13 cellular contexts compared by ENCODE assay signal in the genomic region with DNA sequence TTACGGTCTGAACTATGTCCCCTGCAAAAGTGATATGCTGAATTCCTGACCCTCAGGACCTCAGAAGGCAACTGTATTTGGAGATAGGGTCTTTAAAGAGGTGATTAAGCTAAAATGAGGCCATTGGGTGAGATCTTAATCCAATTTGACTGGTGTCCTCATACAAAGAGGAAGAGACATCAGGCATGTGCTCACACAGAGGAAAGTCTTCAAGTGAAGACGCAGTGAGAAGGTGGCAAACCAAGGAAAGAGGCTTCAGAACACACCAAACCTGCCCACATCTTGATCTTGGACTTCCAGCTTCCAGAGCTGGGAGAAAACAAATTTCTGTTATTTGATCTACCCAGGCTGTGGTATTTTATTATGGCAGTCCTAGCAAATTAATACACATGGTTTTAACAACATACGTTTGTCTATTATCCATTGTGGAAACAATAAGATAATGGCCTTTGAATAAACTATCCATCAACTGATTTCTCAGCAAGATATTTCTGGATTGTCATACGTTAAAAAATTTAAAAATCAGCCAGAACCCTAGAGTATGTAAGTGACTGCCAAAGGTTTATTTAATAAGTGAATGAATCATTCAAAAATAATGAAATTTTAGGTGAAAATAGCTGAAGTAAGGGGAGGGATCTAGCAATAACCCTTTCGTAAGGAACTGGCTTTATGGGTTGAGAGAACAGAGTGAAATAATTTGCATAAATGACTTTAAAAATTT. TPM values are rescaled to one million over a fixed set of nuclear protein-coding genes. Genes with fewer than 3 reads are reported as not detected.
A peak's percentile ranks its signal among the peaks of the same experiment; 100 is the strongest.
DNase-seq lines count a peak whose midpoint lies in the region; ATAC-seq and TF ChIP-seq lines count a peak whose summit lies in the region.
"Had no signal": no experiment of that assay in that cellular context is flagged by ENCODE, and none has a peak within 500 bp of the region (broad histone marks: within the 10 kb centered on the region; RNA-seq: fewer than 3 reads in every experiment).

No MANE protein-coding gene starts in this region.

- peak; percentile 38 for DNase-seq in NB4 (ENCODE audit: low read depth)
- no peak for DNase-seq in osteoblast (ENCODE audit: insufficient read length, low spot score, missing footprints)
- DNase-seq in posterior vena cava (ENCODE audit: low spot score) = no peak
- DNase-seq in NCI-H1105 treated with DMSO at 0.1 percent for 48 hours (lab: John Stamatoyannopoulos, UW) = no peak
- DNase-seq in DMS79 treated with DMSO at 0.1 percent for 48 hours (lab: John Stamatoyannopoulos, UW) = no peak
- DNase-seq: activated CD4-positive, alpha-beta T cell treated with anti-CD3 and anti-CD28 coated beads, Interleukin-2, amount 50 U/mL, for 4 hours; cerebellar nuclear complex; H9; NCI-H146 had no signal

- H3K27ac ChIP-seq in DOHH2 (ENCODE audit: low read depth, low read length) (no peak overlapping the region), angular gyrus (ENCODE audit: low read depth, low read length) (peak overlapping the region; percentile 10), osteoblast (ENCODE audit: low read depth, low read length) (peak overlapping the region; percentile 70)
- H3K27ac ChIP-seq: hepatocyte had no signal

- H4K20me1 ChIP-seq in DOHH2 (ENCODE audit: control insufficient read depth, insufficient read depth, low read depth, low read length) = no peaks in the 10 kb centered on the region
- no peaks in the 10 kb centered on the region for H4K20me1 ChIP-seq in osteoblast (ENCODE audit: insufficient read depth, low read length)

- ATAC-seq in HG03095 (IDR thresholded peaks at IDR 0.05; ENCODE audit: unreplicated experiment) = no peak

- peaks cover 20% of the 10 kb centered on the region for H3F3A ChIP-seq in DOHH2 (ENCODE audit: control insufficient read depth, insufficient read depth)

- H3K36me3 ChIP-seq in DOHH2 (ENCODE audit: control insufficient read depth, low read length) (peaks cover 85% of the 10 kb centered on the region), osteoblast (ENCODE audit: insufficient read depth, low read length) (no peaks in the 10 kb centered on the region)

- H3K9me3 ChIP-seq in DOHH2 (ENCODE audit: control insufficient read depth, insufficient read depth, low read length) (no peaks in the 10 kb centered on the region), osteoblast (ENCODE audit: low read depth, low read length) (no peaks in the 10 kb centered on the region)

- H3K4me2 ChIP-seq in DOHH2 (ENCODE audit: low read length) (peak overlapping the region; percentile 67), osteoblast (ENCODE audit: insufficient read depth, low read length) (peak overlapping the region; percentile 0)
- H3K4me2 ChIP-seq: hepatocyte had no signal

- TF ChIP-seq POLR2A in NB4 (IDR thresholded peaks at IDR 0.05; ENCODE audit: extremely low read depth, insufficient read length) = no peak

- H3K4me1 ChIP-seq in DOHH2 (ENCODE audit: control insufficient read depth, low read length) (peaks cover 54% of the 10 kb centered on the region), osteoblast (ENCODE audit: insufficient read depth, low read length) (peaks cover 66% of the 10 kb centered on the region)

- TF ChIP-seq CTCF in DOHH2 (IDR thresholded peaks at IDR 0.05; ENCODE audit: low read depth, low read length, poor library complexity, severe bottlenecking) (no peak), NB4 (IDR thresholded peaks at IDR 0.05; ENCODE audit: low read depth, low read length) (no peak), osteoblast (IDR thresholded peaks at IDR 0.05; ENCODE audit: extremely low read depth, low read depth, low read length) (no peak)

- H3K27me3 ChIP-seq in DOHH2 (ENCODE audit: control insufficient read depth, low read length) = no peaks in the 10 kb centered on the region
- H3K27me3 ChIP-seq in osteoblast (ENCODE audit: insufficient read depth, low read length) = no peaks in the 10 kb centered on the region
- H3K27me3 ChIP-seq: hepatocyte had no signal

- no peak overlapping the region for H2AFZ ChIP-seq in osteoblast (ENCODE audit: low read length)
- H2AFZ ChIP-seq: hepatocyte had no signal

- no peaks in the 10 kb centered on the region for H3K9me2 ChIP-seq in DOHH2 (replicated peaks; ENCODE audit: control insufficient read depth, low read length)

- H3K79me2 ChIP-seq in DOHH2 (ENCODE audit: control insufficient read depth, low read length) = peaks cover 99% of the 10 kb centered on the region
- H3K79me2 ChIP-seq in osteoblast (ENCODE audit: insufficient read depth, low read length) = peaks cover 26% of the 10 kb centered on the region
- H3K79me2 ChIP-seq: hepatocyte had no signal

- H3K4me3 ChIP-seq in DOHH2 (ENCODE audit: low read length) (peak overlapping the region; percentile 53), NB4 (ENCODE audit: low read depth, low read length) (no peak overlapping the region), osteoblast (ENCODE audit: insufficient read depth, low read length) (no peak overlapping the region)
- H3K4me3 ChIP-seq: hepatocyte had no signal

- intact Hi-C loops in posterior vena cava (cut with DNase I) = no loop called here

RNA-seq across cellular contexts. Expression of a gene that starts 6.5 kb away (rescaled TPM):
- 17.7 and 18.0 TPM in 2 replicates for total RNA-seq in osteoblast
- 10 to 100 TPM; 59.9 to 65.1 TPM for total RNA-seq in posterior vena cava
